10 cellular contexts compared by ENCODE assay signal in the genomic region with DNA sequence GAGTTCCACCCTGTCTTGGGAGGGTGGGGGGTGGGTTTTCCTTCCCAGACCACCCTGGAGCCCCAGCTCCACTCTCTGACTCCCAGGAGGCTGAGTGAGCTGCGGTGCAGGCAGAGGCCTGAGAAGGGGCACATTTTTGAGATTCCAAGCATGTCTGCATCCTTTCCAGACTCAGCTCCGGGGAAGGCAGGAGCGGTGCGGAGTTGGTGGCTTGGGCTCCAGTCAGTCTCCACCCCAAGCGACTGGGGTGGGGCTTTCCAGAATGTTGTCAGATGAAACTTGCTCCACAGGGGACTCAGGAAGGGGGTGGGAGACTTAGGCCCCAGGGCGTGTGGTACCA. TPM values are rescaled to one million over a fixed set of nuclear protein-coding genes. Genes with fewer than 3 reads are reported as not detected.
DNase-seq lines count a peak whose midpoint lies in the region; ATAC-seq and TF ChIP-seq lines count a peak whose summit lies in the region.
"Had no signal": no experiment of that assay in that cellular context is flagged by ENCODE, and none has a peak within 500 bp of the region (broad histone marks: within the 10 kb centered on the region; RNA-seq: fewer than 3 reads in every experiment).

No MANE protein-coding gene starts in this region.

- no peak overlapping the region for H2AFZ ChIP-seq in trophoblast cell (ENCODE audit: insufficient read depth, low read length, poor library complexity)

- no peak overlapping the region for H3K4me3 Mint-ChIP-seq in activated CD4-positive, alpha-beta T cell treated with anti-CD3 and anti-CD28 coated beads for 36 hours

- peaks cover 9% of the 10 kb centered on the region for H3K79me2 ChIP-seq in trophoblast cell (ENCODE audit: control insufficient read depth, insufficient read depth, low read length, poor library complexity)

- peaks cover 2% of the 10 kb centered on the region for H3K9me3 ChIP-seq in trophoblast cell (ENCODE audit: insufficient read depth, low read depth, low read length)

- no peaks in the 10 kb centered on the region for H3K36me3 ChIP-seq in trophoblast cell (ENCODE audit: control insufficient read depth in 1 of 2, insufficient read depth in 2 of 2, low read length in 2 of 2)

- no peak overlapping the region for H3K9ac ChIP-seq in trophoblast cell (ENCODE audit: low read length)

- peaks cover 37% of the 10 kb centered on the region for H3K79me1 ChIP-seq in trophoblast cell (ENCODE audit: low read length)

- peak overlapping the region; percentile 74 for H2BK120ac ChIP-seq in trophoblast cell (ENCODE audit: insufficient read depth, low read length, poor library complexity)

- H3K4me1 Mint-ChIP-seq in activated CD4-positive, alpha-beta T cell treated with anti-CD3 and anti-CD28 coated beads for 36 hours: no peaks in the 10 kb centered on the region

- no peaks in the 10 kb centered on the region for H3K27me3 Mint-ChIP-seq in activated CD4-positive, alpha-beta T cell treated with anti-CD3 and anti-CD28 coated beads for 36 hours

- H4K12ac ChIP-seq in trophoblast cell (ENCODE audit: low read depth, low read length): no peak overlapping the region

- peaks cover 25 to 27% of the 10 kb centered on the region in 2 experiments for H3K4me1 ChIP-seq in trophoblast cell (ENCODE audit: control insufficient read depth in 1 of 2, insufficient read depth in 2 of 2, low read length in 2 of 2)

- H3K18ac ChIP-seq in trophoblast cell (ENCODE audit: low read length): no peak overlapping the region

- H4K91ac ChIP-seq in trophoblast cell (ENCODE audit: low read depth, low read length): peak overlapping the region; percentile 89

- no peak overlapping the region for H2BK5ac ChIP-seq in trophoblast cell (ENCODE audit: low read depth, low read length, poor library complexity)

- H3K36me3 Mint-ChIP-seq in activated CD4-positive, alpha-beta T cell treated with anti-CD3 and anti-CD28 coated beads for 36 hours (ENCODE audit: low read depth): no peaks in the 10 kb centered on the region

- peak overlapping the region; percentile 16 for H2BK12ac ChIP-seq in trophoblast cell (ENCODE audit: low read length)

- peak overlapping the region; percentile 35; the same call in 1 of the 2 replicates for H3K27ac ChIP-seq in RWPE1
- H3K27ac ChIP-seq in trophoblast cell (ENCODE audit: low read depth, low read length): peak overlapping the region; percentile 82
- H3K27ac ChIP-seq: epithelial cell of prostate had no signal

- peak; percentile 60 for DNase-seq in ELR (ENCODE audit: low read depth)
- no peak for DNase-seq in RWPE1 (ENCODE audit: low spot score)
- peak; percentile 52 for DNase-seq in fibroblast of villous mesenchyme (ENCODE audit: low read depth)
- peak; percentile 89 to 91 for DNase-seq in trophoblast cell
- DNase-seq in NCI-H1092 (lab: John Stamatoyannopoulos, UW): no peak
- DNase-seq in KG1 (lab: John Stamatoyannopoulos, UW): no peak
- DNase-seq in activated CD4-positive, alpha-beta T cell treated with anti-CD3 and anti-CD28 coated beads for 36 hours: no peak
- DNase-seq: NCI-H2081 had no signal

- no peak overlapping the region for H3K4ac ChIP-seq in trophoblast cell (ENCODE audit: low read depth, low read length)

- H3K23ac ChIP-seq in trophoblast cell (ENCODE audit: low read length): no peak overlapping the region

- POLR2A ChIA-PET in RWPE1 (lab: Yijun Ruan, JAX; ENCODE audit: low non-redundant PET): no interaction called here
- POLR2A ChIA-PET in activated CD4-positive, alpha-beta T cell treated with anti-CD3 and anti-CD28 coated beads for 36 hours (lab: Charles Lee): no interaction called here

- no peaks in the 10 kb centered on the region for H3K9me3 Mint-ChIP-seq in activated CD4-positive, alpha-beta T cell treated with anti-CD3 and anti-CD28 coated beads for 36 hours (ENCODE audit: low read depth)

- CTCF ChIA-PET in RWPE1 (lab: Yijun Ruan, JAX): interaction anchor here (0.5 kb wide), 1 partner anchor 41 kb away, joined by 4 read pairs; no protein-coding TSS in a partner anchor
- CTCF ChIA-PET in activated CD4-positive, alpha-beta T cell treated with anti-CD3 and anti-CD28 coated beads for 36 hours (lab: Charles Lee): interaction anchor here (0.8 kb wide), 1 partner anchor 13 kb away, joined by 3 read pairs; no protein-coding TSS in a partner anchor

- no CpG with 5 or more reads among the region's 6 CpGs for WGBS in trophoblast cell (ENCODE audit: extremely low coverage, insufficient coverage, insufficient read length)

- H3K4me3 ChIP-seq in fibroblast of villous mesenchyme (ENCODE audit: low read depth, low read length) (no peak overlapping the region), trophoblast cell (ENCODE audit: low read depth, low read length) (no peak overlapping the region)

- no peak overlapping the region for H3K27ac Mint-ChIP-seq in activated CD4-positive, alpha-beta T cell treated with anti-CD3 and anti-CD28 coated beads for 36 hours

- no peak overlapping the region for H3K14ac ChIP-seq in trophoblast cell (ENCODE audit: low read length)

- H3K4me2 ChIP-seq in trophoblast cell (ENCODE audit: low read length): no peak overlapping the region

- H2AK5ac ChIP-seq in trophoblast cell (ENCODE audit: low read length): no peak overlapping the region

- no peak for TF ChIP-seq CTCF in RWPE1 (conservative IDR thresholded peaks at IDR 0.05; ENCODE audit: low read depth)
- no peak for TF ChIP-seq CTCF in fibroblast of villous mesenchyme (IDR thresholded peaks at IDR 0.05; ENCODE audit: insufficient read depth, low read depth, low read length)

- no peak for ATAC-seq in activated CD4-positive, alpha-beta T cell treated with anti-CD3 and anti-CD28 coated beads for 36 hours
- ATAC-seq in GM18858 (IDR thresholded peaks at IDR 0.05; ENCODE audit: unreplicated experiment): no peak

- H4K8ac ChIP-seq in trophoblast cell (ENCODE audit: low read depth, low read length): no peak overlapping the region

- H3K27me3 ChIP-seq in trophoblast cell (ENCODE audit: insufficient read depth, low read length): no peaks in the 10 kb centered on the region

- intact Hi-C loops in activated CD4-positive, alpha-beta T cell treated with anti-CD3 and anti-CD28 coated beads for 36 hours (cut with DNase I, micrococcal nuclease): no loop called here

RNA-seq across cellular contexts. Expression of a gene that starts 44.2 kb away (rescaled TPM):
- 17.1 and 19.9 TPM in 2 replicates for total RNA-seq in fibroblast of villous mesenchyme
- polyA plus RNA-seq in trophoblast cell (2013): 26.6 and 27.7 TPM in 2 replicates
- total RNA-seq in activated CD4-positive, alpha-beta T cell treated with anti-CD3 and anti-CD28 coated beads for 36 hours: 10 to 100 TPM; 12.8 to 13.8 TPM

Comparison
In these comparisons a context has a peak if more than half of its experiments do, and no peak if none do; other contexts are left out.
1. DNase-seq: peak in ELR (single experiment), fibroblast of villous mesenchyme (single experiment) and trophoblast cell (2 of 2); none in RWPE1 (single experiment), NCI-H1092 (single experiment), KG1 (single experiment) and activated CD4-positive, alpha-beta T cell treated with anti-CD3 and anti-CD28 coated beads for 36 hours (single experiment).